17 cellular contexts compared by ENCODE assay signal in the genomic region with DNA sequence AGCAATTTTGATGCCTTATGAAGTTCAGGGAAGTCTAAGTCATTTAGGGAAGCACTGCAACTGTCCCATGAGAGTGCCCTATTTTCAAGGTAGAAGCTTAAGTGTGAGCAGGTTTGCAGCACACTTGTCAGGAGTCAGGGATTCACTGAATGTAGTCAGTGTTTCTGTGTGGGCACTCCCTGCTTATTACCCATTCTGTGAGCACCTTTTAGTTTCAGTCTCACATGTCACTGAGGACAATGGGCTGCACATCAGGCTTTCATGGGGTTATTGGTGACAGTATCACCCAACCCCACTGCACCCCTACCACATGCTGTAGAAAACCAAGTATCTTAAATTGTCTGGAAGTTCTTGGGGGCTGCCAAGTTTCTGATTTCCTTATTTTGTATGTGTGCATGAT. TPM values are rescaled to one million over a fixed set of nuclear protein-coding genes. Genes with fewer than 3 reads are reported as not detected.
A peak's percentile ranks its signal among the peaks of the same experiment; 100 is the strongest.
DNase-seq lines count a peak whose midpoint lies in the region; FAIRE-seq and TF ChIP-seq lines count a peak whose summit lies in the region.
"Had no signal": no experiment of that assay in that cellular context is flagged by ENCODE, and none has a peak within 500 bp of the region (broad histone marks: within the 10 kb centered on the region; RNA-seq: fewer than 3 reads in every experiment).

No MANE protein-coding gene starts in this region.

- H3K27ac ChIP-seq in KMS-11 (peak overlapping the region; percentile 33; the same call in 1 of the 2 replicates), astrocyte (ENCODE audit: low read depth, low read length) (no peak overlapping the region), neural progenitor cell (no peak overlapping the region), ascending aorta (no peak overlapping the region)
- H3K27ac ChIP-seq: colonic mucosa, upper lobe of left lung had no signal

- H3K4me2 ChIP-seq in KMS-11 = peak overlapping the region; percentile 56
- H3K4me2 ChIP-seq in astrocyte (ENCODE audit: low read length) = no peak overlapping the region
- peak overlapping the region; percentile 89 for H3K4me2 ChIP-seq in neural progenitor cell

- H4K20me1 ChIP-seq in KMS-11 (ENCODE audit: insufficient read depth) = no peaks in the 10 kb centered on the region
- H4K20me1 ChIP-seq in astrocyte (ENCODE audit: insufficient read depth, low read length) = peaks cover 8% of the 10 kb centered on the region
- H4K20me1 ChIP-seq in neural progenitor cell (ENCODE audit: low read depth) = peaks cover 18% of the 10 kb centered on the region

- no peaks in the 10 kb centered on the region for H3K36me3 ChIP-seq in KMS-11 (ENCODE audit: insufficient read depth)
- no peaks in the 10 kb centered on the region for H3K36me3 ChIP-seq in astrocyte (ENCODE audit: insufficient read depth, low read length)
- peaks cover 8% of the 10 kb centered on the region for H3K36me3 ChIP-seq in neural progenitor cell
- H3K36me3 ChIP-seq in ascending aorta = no peaks in the 10 kb centered on the region
- H3K36me3 ChIP-seq: colonic mucosa, prostate gland, upper lobe of left lung had no signal

- peak overlapping the region; percentile 27 for H3K27ac Mint-ChIP-seq in astrocyte (ENCODE audit: unreplicated experiment)
- H3K27ac Mint-ChIP-seq in neural progenitor cell = no peak overlapping the region
- H3K27ac Mint-ChIP-seq: activated naive CD4-positive, alpha-beta T cell treated with anti-CD3 and anti-CD28 coated beads, Interleukin-2, amount 50 U/mL, for 72 hours had no signal

- H3K9me3 Mint-ChIP-seq in astrocyte (ENCODE audit: unreplicated experiment) (no peaks in the 10 kb centered on the region), neural progenitor cell (no peaks in the 10 kb centered on the region)
- H3K9me3 Mint-ChIP-seq: activated naive CD4-positive, alpha-beta T cell treated with anti-CD3 and anti-CD28 coated beads, Interleukin-2, amount 50 U/mL, for 72 hours had no signal

- H3K36me3 Mint-ChIP-seq in astrocyte (ENCODE audit: low read depth, unreplicated experiment) = no peaks in the 10 kb centered on the region
- H3K36me3 Mint-ChIP-seq in neural progenitor cell = peaks cover 4% of the 10 kb centered on the region

- H3K9ac ChIP-seq in KMS-11 (peak overlapping the region; percentile 5; the same call in 1 of the 2 replicates), astrocyte (ENCODE audit: low read length) (no peak overlapping the region), neural progenitor cell (no peak overlapping the region)

- H3K4me1 Mint-ChIP-seq in astrocyte (ENCODE audit: low read depth, unreplicated experiment) (peaks cover 14% of the 10 kb centered on the region), neural progenitor cell (peaks cover 50% of the 10 kb centered on the region)

- H3K4me3 Mint-ChIP-seq in astrocyte (ENCODE audit: unreplicated experiment) (no peak overlapping the region), neural progenitor cell (no peak overlapping the region)

- peak overlapping the region; percentile 15; the same call in 1 of the 2 replicates for H2AFZ ChIP-seq in KMS-11 (ENCODE audit: low read depth)
- H2AFZ ChIP-seq in astrocyte (ENCODE audit: low read depth, low read length) = no peak overlapping the region
- no peak overlapping the region for H2AFZ ChIP-seq in neural progenitor cell (replicated peaks)

- H3K9me3 ChIP-seq in astrocyte (ENCODE audit: insufficient read depth, low read depth, low read length) = no peaks in the 10 kb centered on the region
- no peaks in the 10 kb centered on the region for H3K9me3 ChIP-seq in neural progenitor cell (ENCODE audit: low read depth)
- H3K9me3 ChIP-seq in ascending aorta = no peaks in the 10 kb centered on the region
- H3K9me3 ChIP-seq: Caco-2, colonic mucosa, prostate gland, upper lobe of left lung had no signal

- FAIRE-seq in astrocyte (lab: Jason Lieb, UNC) = no peak

- peaks cover 49% of the 10 kb centered on the region for H3K4me1 ChIP-seq in KMS-11 (ENCODE audit: low read depth, poor library complexity, severe bottlenecking)
- H3K4me1 ChIP-seq in astrocyte (ENCODE audit: insufficient read depth, low read length) = peaks cover 6% of the 10 kb centered on the region
- H3K4me1 ChIP-seq in neural progenitor cell = peaks cover 42% of the 10 kb centered on the region
- peaks cover 0 to 4% of the 10 kb centered on the region in 2 donors for H3K4me1 ChIP-seq in ascending aorta
- H3K4me1 ChIP-seq: Caco-2, colonic mucosa, prostate gland had no signal

- H3K4me3 ChIP-seq in GM12865 (ENCODE audit: low read depth, low read length) (no peak overlapping the region), KMS-11 (IDR thresholded peaks at IDR 0.05; ENCODE audit: insufficient read depth, low read depth, low read length) (no peak overlapping the region), astrocyte (ENCODE audit: insufficient read depth, low read depth, low read length) (no peak overlapping the region), neural progenitor cell (no peak overlapping the region), ascending aorta (no peak overlapping the region)
- H3K4me3 ChIP-seq: colonic mucosa, prostate gland, upper lobe of left lung had no signal

- peak; percentile 44 for DNase-seq in GM12865 (ENCODE audit: low read depth)
- no peak for DNase-seq in astrocyte (ENCODE audit: low read depth)
- no peak for DNase-seq in neural progenitor cell (ENCODE audit: low spot score)
- DNase-seq in LoVo (ENCODE audit: low spot score) = no peak
- DNase-seq in RKO (ENCODE audit: low spot score) = no peak
- DNase-seq in CD1c-positive myeloid dendritic cell (ENCODE audit: extremely low spot score) = no peak
- no peak for DNase-seq in ascending aorta (ENCODE audit: low spot score in 2 of 2)
- DNase-seq: activated T-cell treated with anti-CD3 and anti-CD28 coated beads, Interleukin-2, amount 50 U/mL, for 48 hours; Caco-2; colonic mucosa; NCI-H1694; NCI-H446; stimulated activated CD4-positive, alpha-beta T cell treated with anti-CD3 and anti-CD28 coated beads, Interleukin-2, amount 100 ng/mL, for 48 hours; upper lobe of left lung had no signal

- no peaks in the 10 kb centered on the region for H3K79me2 ChIP-seq in KMS-11 (ENCODE audit: insufficient read depth, low read depth)
- peaks cover 13% of the 10 kb centered on the region for H3K79me2 ChIP-seq in astrocyte (ENCODE audit: insufficient read depth, low read length)
- peaks cover 34% of the 10 kb centered on the region for H3K79me2 ChIP-seq in neural progenitor cell (ENCODE audit: low read depth)

- H3K27me3 ChIP-seq in KMS-11 (ENCODE audit: insufficient read depth, low read depth) (no peaks in the 10 kb centered on the region), astrocyte (ENCODE audit: insufficient read depth, low read length) (no peaks in the 10 kb centered on the region), neural progenitor cell (no peaks in the 10 kb centered on the region), ascending aorta (no peaks in the 10 kb centered on the region)
- H3K27me3 ChIP-seq: colonic mucosa, upper lobe of left lung had no signal

- TF ChIP-seq CTCF in GM12865 (IDR thresholded peaks at IDR 0.05; ENCODE audit: insufficient read depth, low read depth, low read length, missing control alignments) = no peak
- no peak for TF ChIP-seq CTCF in KMS-11 (conservative IDR thresholded peaks at IDR 0.05; ENCODE audit: low read depth, low read length)
- TF ChIP-seq CTCF in astrocyte (IDR thresholded peaks at IDR 0.05; ENCODE audit: insufficient read depth, low read depth, low read length) = no peak
- no peak for TF ChIP-seq CTCF in neural progenitor cell (IDR thresholded peaks at IDR 0.05)
- TF ChIP-seq CTCF in ascending aorta (IDR thresholded peaks at IDR 0.05) = no peak

- peaks cover 35% of the 10 kb centered on the region for H3F3A ChIP-seq in neural progenitor cell (ENCODE audit: low read depth)

- intact Hi-C loops in ascending aorta (cut with DNase I) = no loop called here

- no peaks in the 10 kb centered on the region for H3K27me3 Mint-ChIP-seq in astrocyte (ENCODE audit: low read depth, unreplicated experiment)
- H3K27me3 Mint-ChIP-seq in neural progenitor cell (ENCODE audit: insufficient read depth, low read depth) = peaks cover 15% of the 10 kb centered on the region

RNA-seq across cellular contexts. Expression of a gene that starts 2.9 kb away (rescaled TPM):
- 53.3 and 54.7 TPM in 2 replicates for total RNA-seq in astrocyte
- 214 and 366 TPM in 2 replicates for total RNA-seq in neural progenitor cell (ENCODE audit: low replicate concordance)
- total RNA-seq in ascending aorta = 27.8 TPM
